Comparison of ENCODE assay signal across 8 cellular contexts in the genomic region with DNA sequence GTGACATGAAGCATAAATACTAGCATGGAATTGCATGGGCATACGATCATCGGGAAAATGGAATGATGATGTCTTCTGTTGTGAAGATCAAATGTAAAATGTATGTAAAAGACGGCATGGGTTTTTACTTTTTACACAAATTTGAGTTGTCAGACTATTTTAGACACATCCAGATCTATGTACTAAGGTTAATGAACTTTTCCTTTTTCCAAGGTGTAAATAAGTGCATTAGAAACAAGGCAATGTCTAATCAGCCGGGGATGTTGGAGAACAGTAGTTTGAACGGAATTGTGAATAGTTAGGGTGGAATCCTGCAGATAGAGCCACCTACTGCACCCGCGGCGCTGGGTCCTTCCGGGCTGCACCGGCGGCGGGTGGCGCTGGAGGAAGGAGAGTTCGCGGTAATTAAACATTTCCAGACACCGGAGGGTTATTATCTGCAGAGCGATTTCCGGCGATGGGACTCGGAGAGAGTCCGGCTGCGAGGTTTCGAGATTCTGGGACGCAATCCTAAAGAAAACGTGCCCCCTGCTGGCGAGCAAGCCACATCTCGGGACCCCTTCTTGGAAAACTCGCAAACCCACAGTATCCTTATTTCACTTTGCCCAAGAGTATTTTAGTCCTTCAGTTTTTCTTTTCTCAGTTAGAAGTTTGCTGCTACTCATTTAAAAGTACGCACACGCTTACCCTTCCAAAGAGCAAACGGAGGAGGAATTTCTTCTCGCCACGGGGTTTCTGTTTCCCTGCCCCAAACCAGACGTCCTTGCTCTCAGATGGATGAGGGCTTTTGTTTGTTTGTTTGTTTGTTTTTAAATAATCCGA. TPM values are rescaled to one million over a fixed set of nuclear protein-coding genes. Genes with fewer than 3 reads are reported as not detected.
DNase-seq lines count a peak whose midpoint lies in the region; ATAC-seq and TF ChIP-seq lines count a peak whose summit lies in the region.

No MANE protein-coding gene starts in this region.

- H3K36me3 Mint-ChIP-seq in stimulated activated effector memory CD8-positive, alpha-beta T cell treated with anti-CD3 and anti-CD28 coated beads, Interleukin-12 subunit alpha, Interleukin-12 subunit beta, amount 100 ng/mL, for 72 hours = no peaks in the 10 kb centered on the region

- H3K9me3 ChIP-seq in duodenal mucosa (ENCODE audit: control insufficient read depth in 1 of 2, low read length in 2 of 2) (no peaks in the 10 kb centered on the region), lower lobe of right lung (no peaks in the 10 kb centered on the region)

- H3K4me3 ChIP-seq in HFF-Myc (replicated peaks; ENCODE audit: low read depth, low read length) = peak overlapping the region; percentile 49
- peak overlapping the region; percentile 84 to 95 for H3K4me3 ChIP-seq in duodenal mucosa (ENCODE audit: low read depth in 1 of 2, low read length in 2 of 2)
- peak overlapping the region; percentile 71 for H3K4me3 ChIP-seq in lower lobe of right lung

- ATAC-seq in lower lobe of right lung (peak; percentile 65 to 79), GM18498 (IDR thresholded peaks at IDR 0.05; ENCODE audit: unreplicated experiment) (no peak)
- ATAC-seq in stimulated activated effector memory CD8-positive, alpha-beta T cell treated with anti-CD3 and anti-CD28 coated beads, Interleukin-12 subunit alpha, Interleukin-12 subunit beta, amount 100 ng/mL, for 72 hours = peak; percentile 35

- H3K4me1 ChIP-seq in duodenal mucosa (ENCODE audit: control insufficient read depth in 1 of 2, insufficient read depth in 2 of 2, low read length in 2 of 2) = peaks cover 2 to 21% of the 10 kb centered on the region in 2 donors
- H3K4me1 ChIP-seq in lower lobe of right lung = peaks cover 16% of the 10 kb centered on the region

- in situ Hi-C loops in G401 (cut with HindIII; ENCODE audit: low sequenced_read_pairs) = no loop called here

- H3K9me3 Mint-ChIP-seq in stimulated activated effector memory CD8-positive, alpha-beta T cell treated with anti-CD3 and anti-CD28 coated beads, Interleukin-12 subunit alpha, Interleukin-12 subunit beta, amount 100 ng/mL, for 72 hours = no peaks in the 10 kb centered on the region

- H3K27me3 ChIP-seq in duodenal mucosa (ENCODE audit: control insufficient read depth in 1 of 2, insufficient read depth in 2 of 2, low read length in 2 of 2) (peaks cover 52 to 66% of the 10 kb centered on the region in 2 donors), lower lobe of right lung (ENCODE audit: low read depth) (peaks cover 39% of the 10 kb centered on the region)

- H3K27ac ChIP-seq in duodenal mucosa (ENCODE audit: low read depth, low read length) (no peak overlapping the region), lower lobe of right lung (peak overlapping the region; percentile 53)

- H3K4me1 Mint-ChIP-seq in stimulated activated effector memory CD8-positive, alpha-beta T cell treated with anti-CD3 and anti-CD28 coated beads, Interleukin-12 subunit alpha, Interleukin-12 subunit beta, amount 100 ng/mL, for 72 hours = peaks cover 37% of the 10 kb centered on the region

- DNase-seq in G401 (ENCODE audit: low spot score) (peak; percentile 46), HFF-Myc (ENCODE audit: extremely low read depth, low read depth) (peak; percentile 67), NCI-H146 treated with DMSO at 0.1 percent for 48 hours (lab: John Stamatoyannopoulos, UW; ENCODE audit: unreplicated experiment) (peak; percentile 30), T1000 (lab: John Stamatoyannopoulos, UW) (peak; percentile 62), lower lobe of right lung (peak; percentile 78)
- DNase-seq in stimulated activated effector memory CD8-positive, alpha-beta T cell treated with anti-CD3 and anti-CD28 coated beads, Interleukin-12 subunit alpha, Interleukin-12 subunit beta, amount 100 ng/mL, for 72 hours (ENCODE audit: low spot score in 2 of 2) = peak in 1 of 2 donors; percentile 64

- H3K4me3 Mint-ChIP-seq in stimulated activated effector memory CD8-positive, alpha-beta T cell treated with anti-CD3 and anti-CD28 coated beads, Interleukin-12 subunit alpha, Interleukin-12 subunit beta, amount 100 ng/mL, for 72 hours = peak overlapping the region; percentile 84

- H3K36me3 ChIP-seq in duodenal mucosa (ENCODE audit: control insufficient read depth in 1 of 2, insufficient read depth in 2 of 2, low read length in 2 of 2) (no peaks in the 10 kb centered on the region), lower lobe of right lung (no peaks in the 10 kb centered on the region)

- peak overlapping the region; percentile 57 to 58 for H3K9ac ChIP-seq in duodenal mucosa (ENCODE audit: low read depth in 1 of 2, low read length in 2 of 2)

- H3K27ac Mint-ChIP-seq in stimulated activated effector memory CD8-positive, alpha-beta T cell treated with anti-CD3 and anti-CD28 coated beads, Interleukin-12 subunit alpha, Interleukin-12 subunit beta, amount 100 ng/mL, for 72 hours = peak overlapping the region; percentile 79

- intact Hi-C loops in lower lobe of right lung (cut with DNase I) = loop anchor here (10.0 kb wide), 1 partner anchor 618 kb away; no protein-coding TSS in a partner anchor

- TF ChIP-seq CTCF in HFF-Myc (IDR thresholded peaks at IDR 0.05; ENCODE audit: low read depth, low read length, missing control alignments) = peak; percentile 81
- peak; percentile 85 for TF ChIP-seq CTCF in lower lobe of right lung (IDR thresholded peaks at IDR 0.05)

RNA-seq across cellular contexts. Expression of a gene that starts 4.4 kb away (rescaled TPM):
- 0.07 TPM in 1 of 2 replicates, not detected in the other for total RNA-seq in G401 (2014; rRNA removed; shearing (Covaris generic))
- 15.5 TPM for total RNA-seq in lower lobe of right lung

Comparison
In these comparisons a context has a peak if more than half of its experiments do, and no peak if none do; other contexts are left out.
1. RNA of a gene that starts 4.4 kb away (total RNA-seq): 15.5 TPM in lower lobe of right lung (single experiment); 0.07 TPM in G401; every median in the first group is over 10 times any median in the second.
2. Peak in every context shown above with its lines, with median percentiles within 50 percentile points of each other: H3K4me3 ChIP-seq.